ENCODE assay signal across 11 cellular contexts in the genomic region with DNA sequence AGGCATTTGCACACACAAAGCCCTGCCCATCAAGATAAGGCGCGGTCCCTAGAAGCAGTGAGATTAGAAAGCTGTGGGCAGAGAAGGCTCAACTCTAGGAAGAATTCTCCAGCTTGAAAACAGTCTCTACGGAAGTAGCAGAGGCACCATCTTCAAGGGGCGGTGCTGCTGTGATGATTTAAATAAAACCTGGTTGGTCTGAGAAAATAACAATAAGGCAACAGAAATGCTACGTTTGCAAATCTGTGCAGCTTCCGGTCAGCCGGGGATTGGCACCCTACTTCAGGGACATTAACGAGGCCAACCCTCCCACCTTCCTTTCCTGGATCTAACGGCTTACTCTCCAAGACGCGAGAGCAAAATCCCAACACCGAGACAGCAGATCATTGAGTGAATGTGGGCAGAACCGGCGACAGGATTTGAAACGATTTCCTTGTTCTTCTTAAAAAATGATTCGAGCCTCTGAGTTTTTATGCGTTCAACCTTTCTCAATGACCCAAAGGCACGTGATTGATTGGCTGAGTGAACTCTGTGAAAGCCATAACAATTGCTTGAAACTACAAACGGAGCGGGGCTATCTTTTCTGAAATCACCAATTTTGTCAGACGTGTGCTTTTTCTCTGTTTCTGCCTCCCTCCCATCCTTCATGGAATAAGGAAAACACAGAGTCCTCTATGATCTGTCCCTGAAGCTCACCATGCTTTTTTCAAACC.
DNase-seq lines count a peak whose midpoint lies in the region; ATAC-seq and TF ChIP-seq lines count a peak whose summit lies in the region.
"Had no signal": no experiment of that assay in that cellular context is flagged by ENCODE, and none has a peak within 500 bp of the region (broad histone marks: within the 10 kb centered on the region; RNA-seq: fewer than 3 reads in every experiment).

No MANE protein-coding gene starts in this region.

- H3K4me1 Mint-ChIP-seq in activated T-cell treated with anti-CD3 and anti-CD28 coated beads, Interleukin-2, amount 50 U/mL, for 72 hours (ENCODE audit: low read depth): peaks cover 5% of the 10 kb centered on the region

- H3K4me3 Mint-ChIP-seq in activated T-cell treated with anti-CD3 and anti-CD28 coated beads, Interleukin-2, amount 50 U/mL, for 72 hours: peak overlapping the region; percentile 57 to 72

- peaks cover 49% of the 10 kb centered on the region for H3K27me3 Mint-ChIP-seq in activated T-cell treated with anti-CD3 and anti-CD28 coated beads, Interleukin-2, amount 50 U/mL, for 72 hours (ENCODE audit: low read depth)

- H3K27ac ChIP-seq in coronary artery (no peak overlapping the region), upper lobe of right lung (no peak overlapping the region)
- H3K27ac ChIP-seq: BLaER1 had no signal

- no peaks in the 10 kb centered on the region for H3K27me3 ChIP-seq in mononuclear cell (ENCODE audit: insufficient read depth, low read length)
- no peaks in the 10 kb centered on the region for H3K27me3 ChIP-seq in upper lobe of right lung
- H3K27me3 ChIP-seq: BLaER1 had no signal

- no peak overlapping the region for H3K27ac Mint-ChIP-seq in activated T-cell treated with anti-CD3 and anti-CD28 coated beads, Interleukin-2, amount 50 U/mL, for 72 hours

- H3K4me1 ChIP-seq in mononuclear cell (ENCODE audit: insufficient read depth, low read length) (peaks cover 26% of the 10 kb centered on the region), upper lobe of right lung (peaks cover 8% of the 10 kb centered on the region)

- no peaks in the 10 kb centered on the region for H3K9me3 Mint-ChIP-seq in activated T-cell treated with anti-CD3 and anti-CD28 coated beads, Interleukin-2, amount 50 U/mL, for 72 hours

- H3K9me3 ChIP-seq in mononuclear cell (ENCODE audit: low read depth, low read length): no peaks in the 10 kb centered on the region
- H3K9me3 ChIP-seq in upper lobe of right lung: no peaks in the 10 kb centered on the region
- H3K9me3 ChIP-seq: BLaER1 had no signal

- no peak for DNase-seq in activated T-cell treated with anti-CD3 and anti-CD28 coated beads, Interleukin-2, amount 50 U/mL, for 72 hours
- DNase-seq in activated T-cell treated with anti-CD3 and anti-CD28 coated beads for 4 hours (no peak), coronary artery (ENCODE audit: low spot score) (no peak), upper lobe of right lung (no peak), NCI-H774 (lab: John Stamatoyannopoulos, UW) (no peak), occipital lobe (lab: John Stamatoyannopoulos, UW) (no peak)
- DNase-seq: glutamatergic neuron had no signal

- H3K36me3 ChIP-seq in upper lobe of right lung: no peaks in the 10 kb centered on the region
- H3K36me3 ChIP-seq: BLaER1 had no signal

- H3K36me3 Mint-ChIP-seq in activated T-cell treated with anti-CD3 and anti-CD28 coated beads, Interleukin-2, amount 50 U/mL, for 72 hours (ENCODE audit: insufficient read depth in 2 of 2): no peaks in the 10 kb centered on the region

- ATAC-seq in activated T-cell treated with anti-CD3 and anti-CD28 coated beads, Interleukin-2, amount 50 U/mL, for 72 hours (replicated peaks in 1 of 2): no peak
- peak; percentile 54 for ATAC-seq in upper lobe of right lung
- no peak for ATAC-seq in GM18909 (IDR thresholded peaks at IDR 0.05; ENCODE audit: poor library complexity, unreplicated experiment)
- ATAC-seq: activated CD4-positive, CD25-positive, alpha-beta regulatory T cell treated with anti-CD3 and anti-CD28 coated beads, Interleukin-2, amount 50 U/mL, for 24 hours had no signal

- TF ChIP-seq CTCF in coronary artery (IDR thresholded peaks at IDR 0.05) (no peak), upper lobe of right lung (IDR thresholded peaks at IDR 0.05) (no peak)

- intact Hi-C loops in upper lobe of right lung (cut with DNase I): no loop called here

- peak overlapping the region; percentile 61 for H3K4me3 ChIP-seq in coronary artery
- H3K4me3 ChIP-seq in mononuclear cell (ENCODE audit: low read length): peak overlapping the region; percentile 13
- H3K4me3 ChIP-seq in upper lobe of right lung: peak overlapping the region; percentile 40
- H3K4me3 ChIP-seq: BLaER1 had no signal
